In the genomic region with DNA sequence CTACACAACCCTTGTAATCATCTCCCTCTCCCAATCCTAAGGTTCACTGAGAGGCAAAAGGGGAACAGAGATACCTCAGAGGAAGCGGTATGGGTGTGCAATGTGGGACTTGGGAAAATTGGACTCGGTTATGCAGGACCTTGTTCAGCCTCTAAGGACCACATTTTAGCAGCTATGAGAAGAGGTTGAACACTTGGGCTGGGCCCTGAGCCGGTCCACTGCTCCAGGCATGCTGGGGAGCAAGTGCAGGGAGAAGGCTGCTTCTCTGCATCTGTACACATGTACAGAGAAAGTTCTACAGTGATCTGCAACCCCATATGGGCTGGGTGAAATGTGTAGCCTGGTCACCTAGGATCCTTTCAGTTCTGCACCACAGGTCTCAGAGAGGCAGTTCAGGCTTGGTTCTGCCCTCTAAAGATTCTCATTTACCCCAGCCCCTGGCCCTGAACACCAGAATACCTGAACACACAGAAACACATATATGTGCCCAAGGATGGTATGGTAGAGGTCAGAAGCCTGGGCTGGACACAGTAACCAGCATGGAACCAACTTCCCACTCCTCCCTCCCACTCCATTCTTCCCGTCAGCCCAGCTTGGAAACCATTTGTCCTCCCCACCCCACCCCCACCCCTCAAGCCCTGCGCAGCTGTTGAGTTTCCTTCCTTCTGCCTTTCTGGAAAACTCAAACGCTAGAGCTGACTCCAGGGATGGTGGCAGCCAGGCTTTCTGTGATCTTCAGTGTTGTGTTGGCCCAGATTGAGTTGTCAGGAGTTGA, we compare ENCODE assay signal across 16 cellular contexts. TPM values are rescaled to one million over a fixed set of nuclear protein-coding genes. Genes with fewer than 3 reads are reported as not detected.
A peak's percentile ranks its signal among the peaks of the same experiment; 100 is the strongest.
DNase-seq lines count a peak whose midpoint lies in the region; ATAC-seq and TF ChIP-seq lines count a peak whose summit lies in the region.
"Had no signal": no experiment of that assay in that cellular context is flagged by ENCODE, and none has a peak within 500 bp of the region (broad histone marks: within the 10 kb centered on the region; RNA-seq: fewer than 3 reads in every experiment).

No MANE protein-coding gene starts in this region.

- H3K18ac ChIP-seq in trophoblast cell (ENCODE audit: low read length): no peak overlapping the region

- no peaks in the 10 kb centered on the region for H3K9me3 Mint-ChIP-seq in CD8-positive, alpha-beta T cell
- H3K9me3 Mint-ChIP-seq in glutamatergic neuron (ENCODE audit: unreplicated experiment): peaks cover 5% of the 10 kb centered on the region
- no peaks in the 10 kb centered on the region for H3K9me3 Mint-ChIP-seq in nephron progenitor cell

- H3K4me1 Mint-ChIP-seq in CD8-positive, alpha-beta T cell (ENCODE audit: low read depth): peaks cover 25% of the 10 kb centered on the region
- H3K4me1 Mint-ChIP-seq in glutamatergic neuron (ENCODE audit: low read depth, unreplicated experiment): peaks cover 9% of the 10 kb centered on the region
- peaks cover 100% of the 10 kb centered on the region for H3K4me1 Mint-ChIP-seq in nephron progenitor cell

- no peaks in the 10 kb centered on the region for H3K36me3 ChIP-seq in CD8-positive, alpha-beta T cell (ENCODE audit: insufficient read depth, low read length)
- H3K36me3 ChIP-seq in Loucy (ENCODE audit: insufficient read depth, low read length) (peaks cover 5% of the 10 kb centered on the region; the same call in 1 of the 2 replicates), trophoblast cell (ENCODE audit: control insufficient read depth in 1 of 2, insufficient read depth in 2 of 2, low read length in 2 of 2) (no peaks in the 10 kb centered on the region)

- no peak overlapping the region for H3K4me3 ChIP-seq in CD8-positive, alpha-beta T cell (ENCODE audit: low read depth, low read length)
- H3K4me3 ChIP-seq in Loucy (ENCODE audit: low read length, poor library complexity, severe bottlenecking) (peak overlapping the region; percentile 49), trophoblast cell (ENCODE audit: low read depth, low read length) (no peak overlapping the region)
- H3K4me3 ChIP-seq: A549, SJSA1 had no signal

- TF ChIP-seq CTCF in CD8-positive, alpha-beta T cell (IDR thresholded peaks at IDR 0.05): no peak
- TF ChIP-seq CTCF in Loucy (conservative IDR thresholded peaks at IDR 0.05; ENCODE audit: low read length) (no peak), glutamatergic neuron (IDR thresholded peaks at IDR 0.05; ENCODE audit: partially characterized antibody, unreplicated experiment) (no peak), nephron progenitor cell (IDR thresholded peaks at IDR 0.05) (no peak)

- peaks cover 71% of the 10 kb centered on the region for H4K20me1 ChIP-seq in Loucy (ENCODE audit: insufficient read depth, low read length, poor library complexity, severe bottlenecking)

- intact Hi-C loops in CD8-positive, alpha-beta T cell (cut with DNase I, micrococcal nuclease): no loop called here
- intact Hi-C loops in Right ventricle myocardium inferior (cut with DNase I): no loop called here

- no peak overlapping the region for H2BK120ac ChIP-seq in trophoblast cell (ENCODE audit: insufficient read depth, low read length, poor library complexity)

- no peak overlapping the region for H4K8ac ChIP-seq in trophoblast cell (ENCODE audit: low read depth, low read length)

- H3K9me3 ChIP-seq in CD8-positive, alpha-beta T cell (ENCODE audit: low read length): no peaks in the 10 kb centered on the region
- no peaks in the 10 kb centered on the region for H3K9me3 ChIP-seq in Loucy (ENCODE audit: insufficient read depth, low read depth, low read length)
- H3K9me3 ChIP-seq in trophoblast cell (ENCODE audit: insufficient read depth, low read depth, low read length): peaks cover 14% of the 10 kb centered on the region
- H3K9me3 ChIP-seq: A549, Caco-2, SJSA1 had no signal

- H3K79me2 ChIP-seq in Loucy (ENCODE audit: insufficient read depth, low read length): peaks cover 95% of the 10 kb centered on the region
- H3K79me2 ChIP-seq in trophoblast cell (ENCODE audit: control insufficient read depth, insufficient read depth, low read length, poor library complexity): no peaks in the 10 kb centered on the region

- H3K9ac ChIP-seq in Loucy (ENCODE audit: low read depth, low read length, poor library complexity, severe bottlenecking): peak overlapping the region; percentile 33
- no peak overlapping the region for H3K9ac ChIP-seq in trophoblast cell (ENCODE audit: low read length)

- no peak overlapping the region for H3K4ac ChIP-seq in trophoblast cell (ENCODE audit: low read depth, low read length)

- no peak overlapping the region for H4K12ac ChIP-seq in trophoblast cell (ENCODE audit: low read depth, low read length)

- peak overlapping the region; percentile 43 for H3K27ac Mint-ChIP-seq in CD8-positive, alpha-beta T cell
- H3K27ac Mint-ChIP-seq in glutamatergic neuron (ENCODE audit: unreplicated experiment): peak overlapping the region; percentile 2
- peak overlapping the region; percentile 98 for H3K27ac Mint-ChIP-seq in nephron progenitor cell

- H3K14ac ChIP-seq in trophoblast cell (ENCODE audit: low read length): no peak overlapping the region

- no peak overlapping the region for H3K23ac ChIP-seq in trophoblast cell (ENCODE audit: low read length)

- no peak overlapping the region for H2AFZ ChIP-seq in Loucy (ENCODE audit: low read length)
- H2AFZ ChIP-seq in trophoblast cell (ENCODE audit: insufficient read depth, low read length, poor library complexity): no peak overlapping the region

- no peak for DNase-seq in CD8-positive, alpha-beta T cell
- no peak for DNase-seq in glutamatergic neuron
- DNase-seq in nephron progenitor cell: no peak
- no peak for DNase-seq in trophoblast cell
- no peak for DNase-seq in NOMO-1 (lab: John Stamatoyannopoulos, UW; ENCODE audit: unreplicated experiment in 2 of 2)
- no peak for DNase-seq in Right ventricle myocardium inferior (ENCODE audit: missing footprints)
- no peak for DNase-seq in EL
- DNase-seq: Caco-2, NCI-H1092 treated with DMSO at 0.1 percent for 48 hours, NCI-H1694, NCI-H2107 had no signal

- no peaks in the 10 kb centered on the region for H3F3A ChIP-seq in Loucy (ENCODE audit: low read depth)

- H3K36me3 Mint-ChIP-seq in CD8-positive, alpha-beta T cell: no peaks in the 10 kb centered on the region
- no peaks in the 10 kb centered on the region for H3K36me3 Mint-ChIP-seq in glutamatergic neuron (ENCODE audit: unreplicated experiment)
- H3K36me3 Mint-ChIP-seq in nephron progenitor cell (ENCODE audit: low read depth): peaks cover 54% of the 10 kb centered on the region

- no peak overlapping the region for H2BK12ac ChIP-seq in trophoblast cell (ENCODE audit: low read length)

- no CpG with 5 or more reads among the region's 6 CpGs for WGBS in trophoblast cell (ENCODE audit: extremely low coverage, insufficient coverage, insufficient read length)

- no peak overlapping the region for H3K27ac ChIP-seq in CD8-positive, alpha-beta T cell (ENCODE audit: low read depth, low read length)
- no peak overlapping the region for H3K27ac ChIP-seq in trophoblast cell (ENCODE audit: low read depth, low read length)
- H3K27ac ChIP-seq: A549, C4-2B, SJSA1 had no signal

- H3K4me3 Mint-ChIP-seq in CD8-positive, alpha-beta T cell: no peak overlapping the region
- H3K4me3 Mint-ChIP-seq in glutamatergic neuron (ENCODE audit: unreplicated experiment) (peak overlapping the region; percentile 15), nephron progenitor cell (peak overlapping the region; percentile 95)

- H3K27me3 ChIP-seq in CD8-positive, alpha-beta T cell (ENCODE audit: insufficient read depth, low read length): peaks cover 38% of the 10 kb centered on the region
- H3K27me3 ChIP-seq in Loucy (ENCODE audit: insufficient read depth, low read length, poor library complexity, severe bottlenecking): no peaks in the 10 kb centered on the region
- peaks cover 86% of the 10 kb centered on the region for H3K27me3 ChIP-seq in trophoblast cell (ENCODE audit: insufficient read depth, low read length)
- H3K27me3 ChIP-seq: SJSA1 had no signal

- ATAC-seq in CD8-positive, alpha-beta T cell: no peak
- ATAC-seq in Right ventricle myocardium inferior: no peak
- ATAC-seq: A549 had no signal

- H3K4me1 ChIP-seq in CD8-positive, alpha-beta T cell (ENCODE audit: insufficient read depth, low read length): peaks cover 20% of the 10 kb centered on the region
- H3K4me1 ChIP-seq in Loucy (ENCODE audit: insufficient read depth, low read length, poor library complexity, severe bottlenecking): peaks cover 65% of the 10 kb centered on the region
- H3K4me1 ChIP-seq in trophoblast cell (ENCODE audit: control insufficient read depth in 1 of 2, insufficient read depth in 2 of 2, low read length in 2 of 2): no peaks in the 10 kb centered on the region
- H3K4me1 ChIP-seq: A549, SJSA1 had no signal

- H2BK5ac ChIP-seq in trophoblast cell (ENCODE audit: low read depth, low read length, poor library complexity): no peak overlapping the region

- H3K79me1 ChIP-seq in trophoblast cell (ENCODE audit: low read length): no peaks in the 10 kb centered on the region

- no peak overlapping the region for H4K91ac ChIP-seq in trophoblast cell (ENCODE audit: low read depth, low read length)

- H3K27me3 Mint-ChIP-seq in CD8-positive, alpha-beta T cell (ENCODE audit: low read depth): peaks cover 90% of the 10 kb centered on the region
- H3K27me3 Mint-ChIP-seq in glutamatergic neuron (ENCODE audit: unreplicated experiment): peaks cover 29% of the 10 kb centered on the region
- H3K27me3 Mint-ChIP-seq in nephron progenitor cell (ENCODE audit: low read depth, poor library complexity): peaks cover 6% of the 10 kb centered on the region

- no peaks in the 10 kb centered on the region for H3K9me2 ChIP-seq in Loucy (replicated peaks; ENCODE audit: low read depth, low read length)

- CTCF ChIA-PET in CD8-positive, alpha-beta T cell (lab: Charles Lee): interaction anchor here (0.6 kb wide), 1 partner anchor 171 kb away, joined by 3 read pairs; no protein-coding TSS in a partner anchor

- POLR2A ChIA-PET in CD8-positive, alpha-beta T cell (lab: Charles Lee): no interaction called here

- no peak overlapping the region for H2AK5ac ChIP-seq in trophoblast cell (ENCODE audit: low read length)

- peak overlapping the region; percentile 95 for H3K4me2 ChIP-seq in Loucy (ENCODE audit: low read depth, low read length, poor library complexity, severe bottlenecking)
- H3K4me2 ChIP-seq in trophoblast cell (ENCODE audit: low read length): no peak overlapping the region
- H3K4me2 ChIP-seq: A549 had no signal

RNA-seq across cellular contexts. Expression of a gene that starts 10.3 kb away (rescaled TPM):
- not detected for total RNA-seq in CD8-positive, alpha-beta T cell
- total RNA-seq in glutamatergic neuron (ENCODE audit: unreplicated experiment) (not detected), Right ventricle myocardium inferior (not detected)
- not detected in 2 replicates for polyA plus RNA-seq in trophoblast cell (2013)
- total RNA-seq: MCF 10A, SJSA1 had no signal

RNA-seq across cellular contexts. Expression of a gene that starts 10.5 kb away (rescaled TPM):
- under 1 TPM; 0.54 to 0.58 TPM for total RNA-seq in CD8-positive, alpha-beta T cell
- total RNA-seq in glutamatergic neuron (ENCODE audit: unreplicated experiment) (not detected), Right ventricle myocardium inferior (not detected)
- polyA plus RNA-seq in trophoblast cell (2013): 0.10 and 0.14 TPM in 2 replicates

RNA-seq across cellular contexts. Expression of a gene that starts 14.9 kb away (rescaled TPM):
- not detected for total RNA-seq in CD8-positive, alpha-beta T cell
- total RNA-seq in glutamatergic neuron (ENCODE audit: unreplicated experiment) (0.32 TPM), Right ventricle myocardium inferior (0.41 TPM)
- polyA plus RNA-seq in trophoblast cell (2013): 0.10 and 0.25 TPM in 2 replicates

RNA-seq across cellular contexts. Expression of a gene that starts 34.4 kb away (rescaled TPM):
- total RNA-seq in CD8-positive, alpha-beta T cell: not detected
- total RNA-seq in glutamatergic neuron (ENCODE audit: unreplicated experiment) (not detected), Right ventricle myocardium inferior (not detected)
- 0.05 and 0.06 TPM in 2 replicates for polyA plus RNA-seq in trophoblast cell (2013)

RNA-seq across cellular contexts. Expression of a gene that starts 43.2 kb away (rescaled TPM):
- total RNA-seq in CD8-positive, alpha-beta T cell: not detected
- total RNA-seq in glutamatergic neuron (ENCODE audit: unreplicated experiment) (not detected), Right ventricle myocardium inferior (not detected)
- 0.03 TPM in 1 of 2 replicates, not detected in the other for polyA plus RNA-seq in trophoblast cell (2013)

Comparison
In these comparisons a context has a peak if more than half of its experiments do, and no peak if none do; other contexts are left out.
1. H3K27ac Mint-ChIP-seq: peak in every context shown above with its lines; median percentile 98 in nephron progenitor cell; 43 in CD8-positive, alpha-beta T cell; 2 in glutamatergic neuron.